ENCODE assay signal across 8 cellular contexts in genomic region chr3:133805384-133805701, GRCh38. TPM values are rescaled to one million over a fixed set of nuclear protein-coding genes. Genes with fewer than 3 reads are reported as not detected.
DNase-seq lines count a peak whose midpoint lies in the region; ATAC-seq and TF ChIP-seq lines count a peak whose summit lies in the region.

No MANE protein-coding gene starts in this region.

- H3K27me3 ChIP-seq in RWPE2 (ENCODE audit: insufficient read depth, poor library complexity, severe bottlenecking) (no peaks in the 10 kb centered on the region), fibroblast of lung (ENCODE audit: control insufficient read depth, insufficient read depth, low read length) (peaks cover 4% of the 10 kb centered on the region), rectal smooth muscle tissue (ENCODE audit: control insufficient read depth, insufficient read depth, low read length) (no peaks in the 10 kb centered on the region)

- TF ChIP-seq CTCF in RWPE2 (IDR thresholded peaks at IDR 0.05; ENCODE audit: poor library complexity, severe bottlenecking) (no peak), fibroblast of lung (conservative IDR thresholded peaks at IDR 0.05 in 1 of 2, IDR thresholded peaks at IDR 0.05 in 1 of 2; ENCODE audit: low read depth in 1 of 2, low read length in 2 of 2) (no peak)

- peak overlapping the region; percentile 61 for H3K4me2 ChIP-seq in fibroblast of lung (ENCODE audit: extremely low read depth, insufficient read depth, low read length)

- H3K9ac ChIP-seq in ES-I3 (ENCODE audit: low read depth, low read length) (peak overlapping the region; percentile 85; the same call in 1 of the 2 replicates), fibroblast of lung (ENCODE audit: insufficient read depth, low read length) (no peak overlapping the region), rectal smooth muscle tissue (ENCODE audit: low read length) (no peak overlapping the region)

- H3K4me3 ChIP-seq in RWPE2 (ENCODE audit: severe bottlenecking) (peak overlapping the region; percentile 64), fibroblast of lung (replicated peaks in 1 of 4; ENCODE audit: control extremely low read depth in 1 of 4, insufficient read depth in 1 of 4, low read depth in 3 of 4, low read length in 4 of 4) (peak overlapping the region; percentile 61 to 98 (median 92)), rectal smooth muscle tissue (ENCODE audit: low read length) (peak overlapping the region; percentile 79)

- no peaks in the 10 kb centered on the region for H3K9me3 ChIP-seq in ES-I3 (ENCODE audit: control insufficient read depth, insufficient read depth, low read length)
- H3K9me3 ChIP-seq in RWPE2 (ENCODE audit: severe bottlenecking), result no peaks in the 10 kb centered on the region
- no peaks in the 10 kb centered on the region for H3K9me3 ChIP-seq in fibroblast of lung (ENCODE audit: control insufficient read depth, insufficient read depth, low read depth, low read length)

- H3K36me3 ChIP-seq in ES-I3 (ENCODE audit: insufficient read depth, low read length) (no peaks in the 10 kb centered on the region; the same call in 1 of the 2 replicates), RWPE2 (ENCODE audit: low read depth) (peaks cover 36% of the 10 kb centered on the region), fibroblast of lung (ENCODE audit: control insufficient read depth, insufficient read depth, low read length) (no peaks in the 10 kb centered on the region), rectal smooth muscle tissue (ENCODE audit: control insufficient read depth, insufficient read depth, low read length) (no peaks in the 10 kb centered on the region)

- H3K4me1 ChIP-seq in ES-I3 (ENCODE audit: insufficient read depth, low read length), result peaks cover 3% of the 10 kb centered on the region
- H3K4me1 ChIP-seq in RWPE2 (ENCODE audit: insufficient read depth, poor library complexity, severe bottlenecking), result peaks cover 4% of the 10 kb centered on the region
- H3K4me1 ChIP-seq in fibroblast of lung (ENCODE audit: control insufficient read depth, extremely low read depth, insufficient read depth, low read length), result no peaks in the 10 kb centered on the region
- H3K4me1 ChIP-seq in rectal smooth muscle tissue (ENCODE audit: control insufficient read depth, insufficient read depth, low read length), result no peaks in the 10 kb centered on the region

- H2AFZ ChIP-seq in fibroblast of lung (ENCODE audit: low read length), result peak overlapping the region; percentile 94

- ATAC-seq in RWPE2 (ENCODE audit: low read depth), result no peak
- ATAC-seq in left colon, result no peak

- H3K27ac ChIP-seq in RWPE2 (ENCODE audit: poor library complexity, severe bottlenecking) (no peak overlapping the region), fibroblast of lung (ENCODE audit: insufficient read depth, low read length) (no peak overlapping the region), rectal smooth muscle tissue (ENCODE audit: low read depth, low read length) (no peak overlapping the region)

- no peaks in the 10 kb centered on the region for H4K20me1 ChIP-seq in fibroblast of lung (ENCODE audit: control insufficient read depth, extremely low read depth, insufficient read depth, low read length)

- H3K79me2 ChIP-seq in fibroblast of lung (ENCODE audit: control insufficient read depth, insufficient read depth, low read length), result peaks cover 10% of the 10 kb centered on the region

- intact Hi-C loops in left colon (cut with DNase I, micrococcal nuclease), result no loop called here

- DNase-seq in RWPE2 (ENCODE audit: low spot score), result no peak
- no peak for DNase-seq in fibroblast of lung (ENCODE audit: low read depth in 2 of 2)
- DNase-seq in NCI-H345 (lab: John Stamatoyannopoulos, UW), result no peak
- DNase-seq in ureter (ENCODE audit: low spot score), result no peak
- DNase-seq in left colon, result no peak
- no peak for DNase-seq in NCI-H1417 (lab: John Stamatoyannopoulos, UW)

RNA-seq across cellular contexts. Expression of gene SRPRB, which starts 0.3 kb away (rescaled TPM):
- total RNA-seq in fibroblast of lung (63.1 and 70.6 TPM in 2 replicates), ureter (52.7 TPM), left colon (10 to 100 TPM; 35.6 to 39.3 TPM)
- polyA plus RNA-seq in fibroblast of lung, result 69.2 and 70.9 TPM in 2 replicates
- 52.2 and 61.5 TPM in 2 replicates for polyA plus RNA-seq in fibroblast of lung (2012)
- 26.0 and 33.4 TPM in 2 replicates for polyA minus RNA-seq in fibroblast of lung (ENCODE audit: low replicate concordance)

RNA-seq across cellular contexts. Expression of gene TF, which starts 59.1 kb away (rescaled TPM):
- under 0.01 and 0.33 TPM in 2 replicates for total RNA-seq in fibroblast of lung
- polyA plus RNA-seq in fibroblast of lung, result 0.01 and 0.05 TPM in 2 replicates
- polyA plus RNA-seq in fibroblast of lung (2012), result 0.08 and 0.23 TPM in 2 replicates
- 0.71 TPM in 1 of 2 replicates, not detected in the other for polyA minus RNA-seq in fibroblast of lung (ENCODE audit: low replicate concordance)
- total RNA-seq in ureter, result 2.1 TPM
- 1 to 10 TPM in 1 of 2 donors, under 1 TPM in 1; 0.85 to 2.6 TPM for total RNA-seq in left colon
